ENCODE assay signal across 8 cellular contexts in the genomic region with DNA sequence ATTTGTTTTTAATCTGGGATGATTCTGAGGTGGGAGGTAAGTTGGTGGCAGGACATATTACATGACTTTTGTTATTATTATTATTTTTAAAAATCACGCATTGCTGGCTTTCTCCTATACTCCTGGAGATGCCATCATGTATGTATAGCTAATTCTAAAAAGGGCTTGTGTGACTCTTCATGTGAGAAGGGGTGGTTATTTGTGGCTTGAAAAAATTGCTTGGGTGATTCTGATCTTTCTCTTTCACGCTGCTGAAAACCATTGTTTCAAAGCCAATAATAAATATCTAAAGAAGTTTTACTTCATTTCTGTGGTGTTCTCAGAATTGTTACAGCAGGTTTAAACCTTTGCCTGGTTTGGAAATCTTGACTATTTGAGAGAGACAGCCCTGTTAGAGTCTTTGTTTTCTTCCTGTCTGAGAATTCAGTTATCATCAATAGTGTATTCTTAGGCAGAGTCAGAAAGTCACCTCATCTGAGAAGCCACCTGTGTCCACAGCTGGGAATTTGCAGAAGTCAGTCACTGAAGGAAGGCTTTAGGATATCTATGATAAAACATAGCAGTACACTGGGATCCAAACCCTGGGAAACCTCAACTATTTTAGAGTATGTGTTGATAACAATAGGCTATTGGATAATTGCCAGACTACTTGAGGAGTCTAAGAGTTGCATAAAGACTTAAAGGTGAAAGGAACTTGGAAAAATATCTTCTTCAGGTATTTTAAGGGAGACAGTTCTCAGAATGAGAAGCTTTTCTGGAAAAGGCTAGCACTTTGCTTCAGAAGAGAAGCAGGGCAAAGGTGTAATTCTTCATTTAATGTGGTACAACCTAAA. TPM values are rescaled to one million over a fixed set of nuclear protein-coding genes. Genes with fewer than 3 reads are reported as not detected.
DNase-seq lines count a peak whose midpoint lies in the region; ATAC-seq and TF ChIP-seq lines count a peak whose summit lies in the region.
"Not testable (repeated sequence)": the region's sequence is repeated elsewhere in the genome, so short reads cannot be mapped to it uniquely, and the experiment has no call there.

No MANE protein-coding gene starts in this region.

- peak overlapping the region; percentile 74 for H3K27ac Mint-ChIP-seq in activated CD4-positive, alpha-beta memory T cell treated with anti-CD3 and anti-CD28 coated beads for 36 hours

- H3K4me1 ChIP-seq in breast epithelium: not testable (repeated sequence)

- POLR2A ChIA-PET in activated CD4-positive, alpha-beta memory T cell treated with anti-CD3 and anti-CD28 coated beads for 36 hours (lab: Charles Lee): not testable (repeated sequence)

- not testable (repeated sequence) for H3K9me3 Mint-ChIP-seq in activated CD4-positive, alpha-beta memory T cell treated with anti-CD3 and anti-CD28 coated beads for 36 hours

- H3K4me1 Mint-ChIP-seq in activated CD4-positive, alpha-beta memory T cell treated with anti-CD3 and anti-CD28 coated beads for 36 hours (ENCODE audit: low read depth): peaks cover 60% of the 10 kb centered on the region

- not testable (repeated sequence) for H3K36me3 Mint-ChIP-seq in activated CD4-positive, alpha-beta memory T cell treated with anti-CD3 and anti-CD28 coated beads for 36 hours

- H3K27me3 Mint-ChIP-seq in activated CD4-positive, alpha-beta memory T cell treated with anti-CD3 and anti-CD28 coated beads for 36 hours: not testable (repeated sequence)

- CTCF ChIA-PET in activated CD4-positive, alpha-beta memory T cell treated with anti-CD3 and anti-CD28 coated beads for 36 hours (lab: Charles Lee): interaction anchor here (0.6 kb wide), 1 partner anchor 309 kb away, joined by 3 read pairs; no protein-coding TSS in a partner anchor

- H3K9me3 ChIP-seq in breast epithelium: not testable (repeated sequence)

- peak overlapping the region; percentile 41 to 59 for H3K27ac ChIP-seq in breast epithelium

- not testable (repeated sequence) for H3K4me3 ChIP-seq in breast epithelium

- intact Hi-C loops in activated CD4-positive, alpha-beta memory T cell treated with anti-CD3 and anti-CD28 coated beads for 36 hours (cut with micrococcal nuclease); breast epithelium (cut with DNase I; ENCODE audit: low total_unique reads): not testable (repeated sequence)

- DNase-seq in M059J (ENCODE audit: low read depth) (peak; percentile 20), renal cortical epithelial cell (ENCODE audit: low read depth) (peak; percentile 73)
- DNase-seq in activated CD4-positive, alpha-beta memory T cell treated with anti-CD3 and anti-CD28 coated beads for 36 hours; breast epithelium (ENCODE audit: low spot score in 2 of 2): not testable (repeated sequence)

- H3K36me3 ChIP-seq in breast epithelium: not testable (repeated sequence)

- peak; percentile 74 for ATAC-seq in GM18498 (IDR thresholded peaks at IDR 0.05; ENCODE audit: unreplicated experiment)
- ATAC-seq in GM19372 (IDR thresholded peaks at IDR 0.05; ENCODE audit: low read depth, unreplicated experiment): peak; percentile 50
- peak; percentile 69 for ATAC-seq in HG02571 (IDR thresholded peaks at IDR 0.05; ENCODE audit: unreplicated experiment)
- ATAC-seq in HG03097 (IDR thresholded peaks at IDR 0.05; ENCODE audit: low FRiP score, unreplicated experiment): peak; percentile 54

- not testable (repeated sequence) for H3K4me3 Mint-ChIP-seq in activated CD4-positive, alpha-beta memory T cell treated with anti-CD3 and anti-CD28 coated beads for 36 hours

- not testable (repeated sequence) for TF ChIP-seq CTCF in breast epithelium (IDR thresholded peaks at IDR 0.05)

- not testable (repeated sequence) for TF ChIP-seq POLR2A in breast epithelium (IDR thresholded peaks at IDR 0.05)

- not testable (repeated sequence) for H3K27me3 ChIP-seq in breast epithelium

RNA-seq across cellular contexts. Expression of a gene that starts 8.6 kb away (rescaled TPM):
- total RNA-seq in M059J (2014; rRNA removed; shearing (Covaris generic)): 19.3 and 26.5 TPM in 2 replicates
- 10 to 100 TPM; 25.0 to 26.0 TPM for total RNA-seq in activated CD4-positive, alpha-beta memory T cell treated with anti-CD3 and anti-CD28 coated beads for 36 hours
- total RNA-seq in breast epithelium (10 to 100 TPM; 20.2 to 60.4 (median 38.0) TPM), renal cortical epithelial cell (18.8 and 30.9 TPM in 2 replicates)
